1 cellular context compared by ENCODE assay signal in the genomic region with DNA sequence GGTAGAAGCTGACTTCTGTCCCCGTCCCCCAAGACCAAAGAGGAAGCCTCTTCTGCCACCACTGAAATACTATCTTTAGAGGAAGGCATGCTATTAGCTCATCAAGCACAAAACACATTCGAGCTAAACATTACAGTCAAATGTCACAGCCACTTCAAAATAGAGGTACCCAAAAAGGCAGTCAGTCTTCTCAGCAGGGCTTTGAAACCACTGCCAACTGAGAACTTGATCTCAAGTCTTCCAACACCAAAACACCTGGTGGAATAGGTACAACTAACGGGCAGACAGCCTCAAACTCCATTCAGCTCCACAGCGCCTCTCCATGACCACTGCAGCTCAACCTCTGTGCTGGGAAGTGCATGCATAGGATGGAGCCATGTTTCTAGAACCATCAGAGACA.
A peak's percentile ranks its signal among the peaks of the same experiment; 100 is the strongest.
TF ChIP-seq lines count a peak whose summit lies in the region.

No MANE protein-coding gene starts in this region.

TF ChIP-seq in GM23338, 12 proteins besides CTCF, POLR2A, EP300 and RAD21:
- TF ChIP-seq STAT1 (IDR thresholded peaks at IDR 0.05; ENCODE audit: unreplicated experiment) (no peak), ZNF331 (CRISPR knock-in tag; IDR thresholded peaks at IDR 0.05; ENCODE audit: low read depth) (no peak), POLR2AphosphoS5 (IDR thresholded peaks at IDR 0.05; ENCODE audit: low read depth) (no peak), ZNF462 (CRISPR knock-in tag; IDR thresholded peaks at IDR 0.05) (0 out of 2 replicates have a peak, but pooled peaks have one; percentile 29)
